9 cellular contexts compared by ENCODE assay signal in the genomic region with DNA sequence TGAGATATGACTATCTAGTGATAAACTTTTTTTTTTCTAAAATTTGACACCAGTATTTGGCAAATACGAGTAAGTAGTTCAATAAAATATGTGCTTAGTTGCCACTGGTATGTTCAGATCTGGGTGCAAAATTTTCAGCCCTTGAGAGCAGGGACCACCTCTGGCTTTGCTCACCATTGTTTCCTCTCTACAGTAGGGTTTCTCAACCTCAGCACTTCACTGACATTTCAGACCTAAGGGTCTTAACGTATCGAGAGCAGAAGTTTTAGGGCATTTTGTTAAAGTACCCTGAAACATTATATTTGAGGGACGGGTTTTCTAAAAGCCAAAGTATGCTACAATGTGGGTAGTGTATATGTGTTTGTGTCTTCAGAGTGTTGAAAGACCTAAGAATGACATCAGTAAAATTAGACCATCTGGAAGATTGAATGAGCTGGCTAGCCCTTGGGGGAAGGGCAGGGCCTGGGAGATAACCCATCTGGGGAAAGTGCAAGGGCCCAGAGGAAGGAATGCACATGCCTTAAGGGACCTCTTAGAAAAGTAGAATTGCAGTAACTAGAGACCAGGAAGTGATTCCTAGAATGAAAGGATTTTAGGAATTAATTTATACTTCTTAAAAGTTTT. TPM values are rescaled to one million over a fixed set of nuclear protein-coding genes. Genes with fewer than 3 reads are reported as not detected.
DNase-seq lines count a peak whose midpoint lies in the region; ATAC-seq, FAIRE-seq and TF ChIP-seq lines count a peak whose summit lies in the region.
"Had no signal": no experiment of that assay in that cellular context is flagged by ENCODE, and none has a peak within 500 bp of the region (broad histone marks: within the 10 kb centered on the region; RNA-seq: fewer than 3 reads in every experiment).

No MANE protein-coding gene starts in this region.

- H3K27ac ChIP-seq in pancreas = no peak overlapping the region
- H3K27ac ChIP-seq in stomach = peak overlapping the region in 1 of 5 donors; percentile 9

- peaks cover 5 to 13% (median 11%) of the 10 kb centered on the region in 3 donors for H3K4me1 ChIP-seq in pancreas
- H3K4me1 ChIP-seq in stomach = peaks cover 6 to 52% (median 21%) of the 10 kb centered on the region in 4 donors

- TF ChIP-seq EP300 in stomach (IDR thresholded peaks at IDR 0.05) = no peak

- peak; percentile 73 for DNase-seq in GM04504 (ENCODE audit: low read depth)
- peak; percentile 30 for DNase-seq in NCI-H82 treated with DMSO at 0.1 percent for 48 hours (lab: John Stamatoyannopoulos, UW; ENCODE audit: unreplicated experiment)
- peak; percentile 85 for DNase-seq in fibroblast of the aortic adventitia (ENCODE audit: low read depth)
- DNase-seq in pancreas = peak in 3 of 6 donors; percentile 34 to 36 (median 35)
- no peak for DNase-seq in stomach
- DNase-seq in cerebellar nuclear complex (lab: John Stamatoyannopoulos, UW) = no peak
- DNase-seq: activated naive CD4-positive, alpha-beta T cell had no signal

- H3K36me3 ChIP-seq in pancreas = no peaks in the 10 kb centered on the region
- no peaks in the 10 kb centered on the region for H3K36me3 ChIP-seq in stomach

- TF ChIP-seq POLR2A in stomach (IDR thresholded peaks at IDR 0.05) = no peak

- H3K4me3 ChIP-seq in fibroblast of the aortic adventitia (ENCODE audit: low read depth, low read length) (no peak overlapping the region), pancreas (no peak overlapping the region), stomach (no peak overlapping the region)

- H3K9me3 ChIP-seq in pancreas (no peaks in the 10 kb centered on the region), stomach (no peaks in the 10 kb centered on the region)

- no peak for FAIRE-seq in pancreas (lab: Jason Lieb, UNC)

- intact Hi-C loops in pancreas (cut with DNase I) (no loop called here), stomach (cut with DNase I; ENCODE audit: low total_unique reads) (no loop called here)

- no peaks in the 10 kb centered on the region for H3K27me3 ChIP-seq in pancreas
- no peaks in the 10 kb centered on the region for H3K27me3 ChIP-seq in stomach

- TF ChIP-seq CTCF in fibroblast of the aortic adventitia (IDR thresholded peaks at IDR 0.05; ENCODE audit: insufficient read depth, low read length) = peak; percentile 50
- TF ChIP-seq CTCF in pancreas (IDR thresholded peaks at IDR 0.05) = no peak
- TF ChIP-seq CTCF in stomach (IDR thresholded peaks at IDR 0.05) = no peak

- 71 to 76% methylated on average over 4 of the region's 4 CpGs for WGBS in pancreas, 2 donors
- WGBS in stomach, 5 donors = 67 to 81% (median 72%) methylated on average over 4 of the region's 4 CpGs

- peak; percentile 66 to 83 (median 76) for ATAC-seq in pancreas
- no peak for ATAC-seq in HG02973 (IDR thresholded peaks at IDR 0.05; ENCODE audit: unreplicated experiment)
- no peak for ATAC-seq in HG03135 (IDR thresholded peaks at IDR 0.05; ENCODE audit: unreplicated experiment)

RNA-seq across cellular contexts. Expression of a gene that starts 11.8 kb away (rescaled TPM):
- 35.6 and 61.8 TPM in 2 replicates for total RNA-seq in fibroblast of the aortic adventitia (ENCODE audit: low replicate concordance)
- total RNA-seq in pancreas = 10 to 100 TPM; 15.3 to 29.9 (median 21.1) TPM
- polyA plus RNA-seq in pancreas = 10 to 100 TPM; 10.5 to 12.9 TPM
- total RNA-seq in stomach = 100 to 1,000 TPM in 1 of 5 donors, 10 to 100 TPM in 4; 25.5 to 110 (median 84.2) TPM
- polyA plus RNA-seq in stomach = 10 to 100 TPM; 53.0 to 76.7 (median 57.8) TPM

RNA-seq across cellular contexts. Expression of a gene that starts 12.2 kb away (rescaled TPM):
- total RNA-seq in fibroblast of the aortic adventitia (ENCODE audit: low replicate concordance) (24.9 and 30.2 TPM in 2 replicates), pancreas (10 to 100 TPM in 1 of 6 donors, 1 to 10 TPM in 5; 6.3 to 11.4 (median 8.2) TPM), stomach (10 to 100 TPM in 4 of 5 donors, 1 to 10 TPM in 1; 2.6 to 39.8 (median 33.3) TPM)
- polyA plus RNA-seq in pancreas (1 to 10 TPM; 3.9 to 8.9 TPM), stomach (10 to 100 TPM; 11.5 to 27.2 (median 13.7) TPM)

Comparison
In these comparisons a context has a peak if more than half of its experiments do, and no peak if none do; other contexts are left out.
1. DNase-seq: peak in GM04504 (single experiment), NCI-H82 treated with DMSO at 0.1 percent for 48 hours (single experiment) and fibroblast of the aortic adventitia (single experiment); none in stomach (single experiment) and cerebellar nuclear complex (0 of 2).
2. ATAC-seq: peak in pancreas (4 of 4); none in HG02973 (single experiment) and HG03135 (single experiment).